In the genomic region with DNA sequence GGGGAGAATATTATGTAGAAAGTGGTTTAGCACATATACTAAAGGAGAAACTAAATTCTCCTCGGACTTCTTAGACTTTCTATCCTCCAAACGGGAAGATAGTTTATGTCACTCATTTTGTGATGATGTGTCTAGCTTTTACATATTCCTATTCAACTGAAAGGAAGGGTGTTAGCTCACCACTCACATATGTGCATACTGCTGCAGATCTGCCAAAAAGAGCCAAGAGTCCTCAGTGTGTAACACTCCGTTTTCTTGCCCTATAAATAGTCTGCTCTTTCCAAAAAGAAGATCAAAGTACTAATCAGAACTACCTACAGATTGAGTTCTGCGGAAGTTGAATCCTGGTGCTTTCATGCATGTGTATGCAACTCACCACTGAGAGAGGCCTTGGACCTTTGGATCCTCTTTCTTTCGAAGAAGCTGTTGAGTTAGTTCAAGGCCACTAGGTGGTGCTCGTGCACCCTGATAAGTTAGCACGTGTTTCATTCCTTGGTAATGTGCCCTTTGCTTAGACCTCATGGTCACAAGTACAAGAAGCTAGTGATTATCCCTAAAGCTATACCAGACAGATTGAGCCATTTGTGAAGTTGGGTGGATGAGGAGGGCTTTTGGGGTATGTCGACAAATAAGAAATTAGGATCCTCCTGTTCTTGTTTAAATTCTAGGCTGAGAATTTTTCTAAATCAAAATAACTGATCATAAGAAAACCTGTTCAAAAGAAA, we compare ENCODE assay signal across 8 cellular contexts. TPM values are rescaled to one million over a fixed set of nuclear protein-coding genes. Genes with fewer than 3 reads are reported as not detected.
DNase-seq lines count a peak whose midpoint lies in the region; ATAC-seq and TF ChIP-seq lines count a peak whose summit lies in the region.

No MANE protein-coding gene starts in this region.

- peak; percentile 92 for TF ChIP-seq CTCF in AG10803 (conservative IDR thresholded peaks at IDR 0.05; ENCODE audit: low read length)
- peak; percentile 79 for TF ChIP-seq CTCF in WERI-Rb-1 (IDR thresholded peaks at IDR 0.05; ENCODE audit: low read depth, low read length)
- peak; percentile 68 to 87 (median 86) for TF ChIP-seq CTCF in breast epithelium (IDR thresholded peaks at IDR 0.05)

- H3K36me3 ChIP-seq in WERI-Rb-1 (peaks cover 7% of the 10 kb centered on the region), breast epithelium (no peaks in the 10 kb centered on the region)

- TF ChIP-seq POLR2A in breast epithelium (IDR thresholded peaks at IDR 0.05): no peak

- H3K27ac ChIP-seq in WERI-Rb-1: no peak overlapping the region
- no peak overlapping the region for H3K27ac ChIP-seq in breast epithelium

- ATAC-seq in GM19023 (IDR thresholded peaks at IDR 0.05; ENCODE audit: unreplicated experiment) (peak; percentile 94), HG03175 (IDR thresholded peaks at IDR 0.05; ENCODE audit: unreplicated experiment) (peak; percentile 97)

- peak; percentile 95 for DNase-seq in AG10803 (ENCODE audit: low read depth)
- peak; percentile 88 for DNase-seq in NCI-H2227 (lab: John Stamatoyannopoulos, UW; ENCODE audit: unreplicated experiment)
- peak; percentile 76 for DNase-seq in WERI-Rb-1
- peak; percentile 55 to 64 for DNase-seq in breast epithelium (ENCODE audit: low spot score in 2 of 2)
- DNase-seq in iris pigment epithelial cell (ENCODE audit: low read depth): peak; percentile 95
- peak; percentile 53 to 76 for DNase-seq in stimulated activated CD4-positive, alpha-beta T cell treated with anti-CD3 and anti-CD28 coated beads, Interleukin-1b, Interleukin-23, amount 100 ng/mL, for 4 hours (ENCODE audit: low read depth in 2 of 2)

- H3K9me3 ChIP-seq in WERI-Rb-1 (ENCODE audit: severe bottlenecking): peaks cover 2% of the 10 kb centered on the region
- H3K9me3 ChIP-seq in breast epithelium: no peaks in the 10 kb centered on the region

- no peaks in the 10 kb centered on the region for H3K4me1 ChIP-seq in breast epithelium

- H3K4me3 ChIP-seq in AG10803 (ENCODE audit: low read length) (no peak overlapping the region), WERI-Rb-1 (ENCODE audit: low read depth, low read length) (no peak overlapping the region), breast epithelium (no peak overlapping the region)

- intact Hi-C loops in breast epithelium (cut with DNase I; ENCODE audit: low total_unique reads): loop anchor here (5.0 kb wide), 1 partner anchor 162 kb away; no protein-coding TSS in a partner anchor

- H3K27me3 ChIP-seq in WERI-Rb-1 (ENCODE audit: insufficient read depth, low read depth, severe bottlenecking) (no peaks in the 10 kb centered on the region), breast epithelium (no peaks in the 10 kb centered on the region)

RNA-seq across cellular contexts. Expression of a gene that starts 14.1 kb away (rescaled TPM):
- 10 to 100 TPM; 14.4 to 34.7 (median 24.6) TPM for total RNA-seq in breast epithelium

RNA-seq across cellular contexts. Expression of a gene that starts 43.1 kb away (rescaled TPM):
- 10 to 100 TPM; 16.7 to 25.0 (median 18.7) TPM for total RNA-seq in breast epithelium
